13 cellular contexts compared by ENCODE assay signal in genomic region chr9:131203438-131204219, GRCh38.
DNase-seq lines count a peak whose midpoint lies in the region; ATAC-seq and TF ChIP-seq lines count a peak whose summit lies in the region.
"Had no signal": no experiment of that assay in that cellular context is flagged by ENCODE, and none has a peak within 500 bp of the region (broad histone marks: within the 10 kb centered on the region; RNA-seq: fewer than 3 reads in every experiment).

No MANE protein-coding gene starts in this region.

- BruUV-seq in HCT116 (replicated peaks; lab: Mats Ljungman, UMichigan) = no TSS peak

- no peaks in the 10 kb centered on the region for H3K9me2 ChIP-seq in HCT116 (ENCODE audit: insufficient read depth)

- H3K4me3 ChIP-seq in CD4-positive, CD25-positive, alpha-beta regulatory T cell (ENCODE audit: low read depth, low read length) = no peak overlapping the region
- H3K4me3 ChIP-seq in HCT116 (replicated peaks in 1 of 2; ENCODE audit: low read depth in 1 of 2, low read length in 2 of 2) (no peak overlapping the region), psoas muscle (no peak overlapping the region)

- H3K4me3 Mint-ChIP-seq in CD4-positive, CD25-positive, alpha-beta regulatory T cell = peak overlapping the region in 1 of 4 donors; percentile 15
- H3K4me3 Mint-ChIP-seq in T-helper 17 cell (no peak overlapping the region), glutamatergic neuron (ENCODE audit: unreplicated experiment) (no peak overlapping the region)
- H3K4me3 Mint-ChIP-seq: stimulated activated naive CD8-positive, alpha-beta T cell treated with anti-CD3 and anti-CD28 coated beads, Interleukin-15, amount 100 ng/mL, for 72 hours had no signal

- no peak overlapping the region for H3K4me2 ChIP-seq in HCT116 (ENCODE audit: low read length)

- no peaks in the 10 kb centered on the region for H3K9me3 Mint-ChIP-seq in CD4-positive, CD25-positive, alpha-beta regulatory T cell
- H3K9me3 Mint-ChIP-seq in glutamatergic neuron (ENCODE audit: unreplicated experiment) = peaks cover 3% of the 10 kb centered on the region
- H3K9me3 Mint-ChIP-seq: stimulated activated naive CD8-positive, alpha-beta T cell treated with anti-CD3 and anti-CD28 coated beads, Interleukin-15, amount 100 ng/mL, for 72 hours had no signal

- no peak overlapping the region for H2AFZ ChIP-seq in HCT116 (ENCODE audit: low read depth, low read length, poor library complexity, severe bottlenecking)

- ATAC-seq in CD4-positive, CD25-positive, alpha-beta regulatory T cell (ENCODE audit: low read depth in 2 of 2) = no peak
- ATAC-seq in HCT116 = peak; percentile 82
- no peak for ATAC-seq in T-helper 17 cell
- ATAC-seq in HG02798 (IDR thresholded peaks at IDR 0.05; ENCODE audit: poor library complexity, unreplicated experiment) = no peak
- no peak for ATAC-seq in psoas muscle
- no peak for ATAC-seq in GM21723 (IDR thresholded peaks at IDR 0.05; ENCODE audit: unreplicated experiment)
- no peak for ATAC-seq in esophagus mucosa
- ATAC-seq: stimulated activated naive CD8-positive, alpha-beta T cell treated with anti-CD3 and anti-CD28 coated beads, Interleukin-15, amount 100 ng/mL, for 72 hours had no signal

- peak; percentile 15; the same call in 1 of the 2 replicates for TF ChIP-seq RAD21 in HCT116 (IDR thresholded peaks at IDR 0.05; ENCODE audit: low read depth)

- no peaks in the 10 kb centered on the region for H4K20me1 ChIP-seq in HCT116 (ENCODE audit: insufficient read depth)

- RAD21 ChIA-PET in HCT116 (lab: Charles Lee; ENCODE audit: low non-redundant PET in 1 of 2, low total read pairs in 2 of 2, uncharacterized antibody in 2 of 2, unreplicated experiment in 2 of 2) = no interaction called here

- no peaks in the 10 kb centered on the region for H3K9me3 ChIP-seq in CD4-positive, CD25-positive, alpha-beta regulatory T cell (ENCODE audit: control insufficient read depth in 2 of 2, low read length in 2 of 2)
- H3K9me3 ChIP-seq in HCT116 (ENCODE audit: control insufficient read depth in 1 of 2, insufficient read depth in 1 of 2, low read depth in 1 of 2, low read length in 2 of 2) = no peaks in the 10 kb centered on the region
- H3K9me3 ChIP-seq in T-helper 17 cell (ENCODE audit: control insufficient read depth, low read length, poor library complexity, severe bottlenecking) = no peaks in the 10 kb centered on the region
- no peaks in the 10 kb centered on the region for H3K9me3 ChIP-seq in psoas muscle

- no peaks in the 10 kb centered on the region for H3K4me1 ChIP-seq in CD4-positive, CD25-positive, alpha-beta regulatory T cell (ENCODE audit: control insufficient read depth, insufficient read depth, low read length, poor library complexity, severe bottlenecking)
- H3K4me1 ChIP-seq in HCT116 (ENCODE audit: control insufficient read depth in 1 of 2, insufficient read depth in 2 of 2, low read length in 2 of 2) = no peaks in the 10 kb centered on the region
- H3K4me1 ChIP-seq in psoas muscle = no peaks in the 10 kb centered on the region

- DNase-seq in CD4-positive, CD25-positive, alpha-beta regulatory T cell = no peak
- DNase-seq in HCT116 (ENCODE audit: low read depth, low spot score) (no peak), T-helper 17 cell (no peak), glutamatergic neuron (peak; percentile 38), psoas muscle (no peak)
- DNase-seq: activated effector memory CD4-positive, alpha-beta T cell treated with Interleukin-2 at 50 U/mL for 16 hours; DMS79 treated with DMSO at 0.1 percent for 48 hours; NCI-H526 treated with DMSO at 0.1 percent for 48 hours; stimulated activated naive CD8-positive, alpha-beta T cell treated with anti-CD3 and anti-CD28 coated beads, Interleukin-15, amount 100 ng/mL, for 72 hours; T1000 had no signal

- no peak overlapping the region for H3K27ac ChIP-seq in CD4-positive, CD25-positive, alpha-beta regulatory T cell (ENCODE audit: insufficient read depth, low read length, poor library complexity, severe bottlenecking)
- H3K27ac ChIP-seq in HCT116 (ENCODE audit: low read depth, low read length) (no peak overlapping the region), psoas muscle (no peak overlapping the region)

- WGBS in psoas muscle, 3 donors = 84 to 93% (median 89%) methylated on average over 4 of the region's 4 CpGs

- CTCF ChIA-PET in HCT116 (lab: Charles Lee) = no interaction called here

- intact Hi-C loops in HCT116 (cut with micrococcal nuclease) (no loop called here), psoas muscle (cut with DNase I) (loop anchor here in 1 of 2 donors (10.0 kb wide), 1 partner anchor 59 kb away; no protein-coding TSS in a partner anchor)

- H3K27me3 Mint-ChIP-seq in CD4-positive, CD25-positive, alpha-beta regulatory T cell = no peaks in the 10 kb centered on the region
- no peaks in the 10 kb centered on the region for H3K27me3 Mint-ChIP-seq in T-helper 17 cell
- H3K27me3 Mint-ChIP-seq in glutamatergic neuron (ENCODE audit: unreplicated experiment) = no peaks in the 10 kb centered on the region
- H3K27me3 Mint-ChIP-seq: stimulated activated naive CD8-positive, alpha-beta T cell treated with anti-CD3 and anti-CD28 coated beads, Interleukin-15, amount 100 ng/mL, for 72 hours had no signal

- no peaks in the 10 kb centered on the region for H3K79me2 ChIP-seq in HCT116 (ENCODE audit: insufficient read depth, low read length)

- TF ChIP-seq CTCF in HCT116 (IDR thresholded peaks at IDR 0.05 in 2 of 3, conservative IDR thresholded peaks at IDR 0.05 in 1 of 3; ENCODE audit: borderline replicate concordance in 1 of 3, insufficient read depth in 1 of 3, low read depth in 2 of 3, low read length in 2 of 3) (peak; percentile 18 to 55 (median 52); a peak in 5 of 6 replicates), glutamatergic neuron (IDR thresholded peaks at IDR 0.05; ENCODE audit: partially characterized antibody, unreplicated experiment) (no peak), psoas muscle (IDR thresholded peaks at IDR 0.05) (no peak)

- H3K9ac ChIP-seq in HCT116 (ENCODE audit: low read length) = no peak overlapping the region

- no peaks in the 10 kb centered on the region for H3K27me3 ChIP-seq in CD4-positive, CD25-positive, alpha-beta regulatory T cell (ENCODE audit: control insufficient read depth, insufficient read depth, low read length)
- H3K27me3 ChIP-seq in HCT116 (ENCODE audit: insufficient read depth, low read length) (no peaks in the 10 kb centered on the region), psoas muscle (ENCODE audit: insufficient read depth in 3 of 3, low read length in 2 of 3) (no peaks in the 10 kb centered on the region)

- H3K36me3 Mint-ChIP-seq in CD4-positive, CD25-positive, alpha-beta regulatory T cell = peaks cover 55% of the 10 kb centered on the region
- peaks cover 4% of the 10 kb centered on the region for H3K36me3 Mint-ChIP-seq in T-helper 17 cell (ENCODE audit: low read depth)
- H3K36me3 Mint-ChIP-seq in glutamatergic neuron (ENCODE audit: unreplicated experiment) = peaks cover 4% of the 10 kb centered on the region

- POLR2A ChIA-PET in HCT116 (lab: Charles Lee) = no interaction called here

- H3K36me3 ChIP-seq in CD4-positive, CD25-positive, alpha-beta regulatory T cell (ENCODE audit: control insufficient read depth, insufficient read depth, low read length) = peaks cover 55% of the 10 kb centered on the region
- H3K36me3 ChIP-seq in HCT116 (ENCODE audit: control insufficient read depth in 1 of 2, insufficient read depth in 2 of 2, low read length in 2 of 2) = peaks cover 28 to 32% of the 10 kb centered on the region in 2 experiments
- peaks cover 8 to 94% of the 10 kb centered on the region in 2 donors for H3K36me3 ChIP-seq in psoas muscle (ENCODE audit: insufficient read depth in 1 of 2, low read depth in 1 of 2)

- no peak for TF ChIP-seq POLR2A in HCT116 (IDR thresholded peaks at IDR 0.05; ENCODE audit: borderline replicate concordance, extremely low read depth, insufficient read depth, insufficient read length)

- H3K4me1 Mint-ChIP-seq in CD4-positive, CD25-positive, alpha-beta regulatory T cell = peaks cover 2 to 10% (median 6%) of the 10 kb centered on the region in 4 donors
- H3K4me1 Mint-ChIP-seq in T-helper 17 cell (no peaks in the 10 kb centered on the region), glutamatergic neuron (ENCODE audit: low read depth, unreplicated experiment) (peaks cover 3% of the 10 kb centered on the region)
- H3K4me1 Mint-ChIP-seq: stimulated activated naive CD8-positive, alpha-beta T cell treated with anti-CD3 and anti-CD28 coated beads, Interleukin-15, amount 100 ng/mL, for 72 hours had no signal

- peak overlapping the region in 2 of 3 donors; percentile 52 to 69 for H3K27ac Mint-ChIP-seq in CD4-positive, CD25-positive, alpha-beta regulatory T cell
- H3K27ac Mint-ChIP-seq in T-helper 17 cell (peak overlapping the region; percentile 43), glutamatergic neuron (ENCODE audit: unreplicated experiment) (peak overlapping the region; percentile 20)

TF ChIP-seq in HCT116, 20 proteins besides CTCF, POLR2A, EP300 and RAD21 (continues in another document):
- TF ChIP-seq ZNF274 (IDR thresholded peaks at IDR 0.05; ENCODE audit: low read depth, low read length) (no peak), EZH2phosphoT487 (IDR thresholded peaks at IDR 0.05; ENCODE audit: borderline replicate concordance) (no peak), CBX3 (IDR thresholded peaks at IDR 0.05; ENCODE audit: low read depth) (no peak), ZBTB33 (IDR thresholded peaks at IDR 0.05; ENCODE audit: extremely low read depth, insufficient replicate concordance, low read length) (no peak), ELF1 (IDR thresholded peaks at IDR 0.05; ENCODE audit: borderline replicate concordance, low read depth) (no peak), EGR1 (IDR thresholded peaks at IDR 0.05; ENCODE audit: low read depth) (no peak), SRF (IDR thresholded peaks at IDR 0.05; ENCODE audit: low read depth) (no peak), MAX (IDR thresholded peaks at IDR 0.05) (no peak), EZH2 (IDR thresholded peaks at IDR 0.05) (no peak)

Comparison
In these comparisons a context has a peak if more than half of its experiments do, and no peak if none do; other contexts are left out.
1. CTCF ChIP-seq: peak in HCT116 (3 of 3); none in glutamatergic neuron (single experiment) and psoas muscle (single experiment).
2. Peak in every context shown above with its lines, with median percentiles within 50 percentile points of each other: H3K27ac Mint-ChIP-seq.